Comparison of ENCODE assay signal across 8 cellular contexts in genomic region chr10:78035025-78035424, GRCh38. TPM values are rescaled to one million over a fixed set of nuclear protein-coding genes. Genes with fewer than 3 reads are reported as not detected.
DNase-seq lines count a peak whose midpoint lies in the region; ATAC-seq and TF ChIP-seq lines count a peak whose summit lies in the region.

No MANE protein-coding gene starts in this region.

- peaks cover 50 to 61% (median 61%) of the 10 kb centered on the region in 3 donors for H3K4me1 Mint-ChIP-seq in T-cell

- no peak overlapping the region for H2AFZ ChIP-seq in GM23248

- TF ChIP-seq POLR2A in gastrocnemius medialis (IDR thresholded peaks at IDR 0.05): no peak
- TF ChIP-seq POLR2A in lower leg skin (IDR thresholded peaks at IDR 0.05): no peak

- ATAC-seq in T-cell (replicated peaks in 1 of 4) (no peak), gastrocnemius medialis (no peak)

- CTCF ChIA-PET in T-cell (lab: Charles Lee): no interaction called here

- H3K27me3 ChIP-seq in GM23248 (replicated peaks; ENCODE audit: insufficient read depth) (no peaks in the 10 kb centered on the region), gastrocnemius medialis (no peaks in the 10 kb centered on the region)

- H3K27me3 Mint-ChIP-seq in T-cell: no peaks in the 10 kb centered on the region

- no peak overlapping the region for H3K27ac ChIP-seq in GM23248
- peak overlapping the region; percentile 78 to 86 (median 84) for H3K27ac ChIP-seq in gastrocnemius medialis

- H3K9me3 ChIP-seq in GM23248 (ENCODE audit: low read depth): no peaks in the 10 kb centered on the region
- H3K9me3 ChIP-seq in gastrocnemius medialis: no peaks in the 10 kb centered on the region

- in situ Hi-C loops in GM23248 (cut with MboI) (no loop called here), gastrocnemius medialis (cut with MboI; ENCODE audit: low sequenced_read_pairs in 4 of 4) (loop anchor here in 3 of 4 donors (25.0 kb wide), 3 partner anchors 277 to 1152 kb away; no protein-coding TSS in a partner anchor)

- H4K20me1 ChIP-seq in GM23248 (ENCODE audit: insufficient read depth): peaks cover 25% of the 10 kb centered on the region

- peak overlapping the region; percentile 86 to 91 (median 86) for H3K4me3 Mint-ChIP-seq in T-cell

- H3K36me3 Mint-ChIP-seq in T-cell: peaks cover 44% of the 10 kb centered on the region

- peaks cover 57% of the 10 kb centered on the region for H3F3A ChIP-seq in GM23248 (ENCODE audit: insufficient read depth)

- TF ChIP-seq CTCF in fibroblast of mammary gland (conservative IDR thresholded peaks at IDR 0.05; ENCODE audit: control insufficient read depth, insufficient read depth, low read depth, low read length) (no peak), gastrocnemius medialis (IDR thresholded peaks at IDR 0.05 in 4 of 5, conservative IDR thresholded peaks at IDR 0.05 in 1 of 5) (no peak), lower leg skin (IDR thresholded peaks at IDR 0.05) (no peak)

- H3K36me3 ChIP-seq in GM23248 (ENCODE audit: low read depth) (peaks cover 54% of the 10 kb centered on the region), gastrocnemius medialis (peaks cover 15 to 48% of the 10 kb centered on the region in 2 donors)

- no peaks in the 10 kb centered on the region for H3K9me2 ChIP-seq in GM23248 (ENCODE audit: insufficient read depth)

- H3K79me2 ChIP-seq in GM23248 (ENCODE audit: insufficient read depth): peaks cover 60% of the 10 kb centered on the region

- 82 to 85% methylated on average over 5 of the region's 5 CpGs for WGBS in GM23248 (ENCODE audit: low coverage in 1 of 2, low lambda C conversion rate in 2 of 2, missing lambda C conversion rate in 2 of 2), 2 experiments
- WGBS in lower leg skin, 2 donors: 81 to 82% methylated on average over 5 of the region's 5 CpGs

- POLR2A ChIA-PET in T-cell (lab: Charles Lee): no interaction called here

- H3K4me1 ChIP-seq in GM23248 (ENCODE audit: insufficient read depth): peaks cover 33% of the 10 kb centered on the region
- peaks cover 22 to 26% of the 10 kb centered on the region in 2 donors for H3K4me1 ChIP-seq in gastrocnemius medialis

- H3K4me2 ChIP-seq in GM23248 (ENCODE audit: unreplicated experiment): peak overlapping the region; percentile 98

- H3K27ac Mint-ChIP-seq in T-cell: peak overlapping the region; percentile 73 to 88

- H3K9me3 Mint-ChIP-seq in T-cell: no peaks in the 10 kb centered on the region

- DNase-seq in GM23248: peak; percentile 39
- no peak for DNase-seq in T-cell
- peak; percentile 31 for DNase-seq in fibroblast of mammary gland (ENCODE audit: low read depth)
- DNase-seq in gastrocnemius medialis: no peak
- DNase-seq in KG1 (lab: John Stamatoyannopoulos, UW): no peak
- no peak for DNase-seq in NCI-H1930 (lab: John Stamatoyannopoulos, UW)
- no peak for DNase-seq in COLO668 (lab: John Stamatoyannopoulos, UW; ENCODE audit: unreplicated experiment)
- DNase-seq in lower leg skin (ENCODE audit: low spot score in 2 of 2): no peak

- H3K9ac ChIP-seq in GM23248: peak overlapping the region; percentile 89

- intact Hi-C loops in gastrocnemius medialis (cut with DNase I; ENCODE audit: low total_unique reads): loop anchor here (10.0 kb wide), 1 partner anchor 1030 kb away; the partner anchor contains the start of gene ZMIZ1
- intact Hi-C loops in lower leg skin (cut with DNase I; ENCODE audit: low total_unique reads): no loop called here

- peak overlapping the region; percentile 97 for H3K4me3 ChIP-seq in GM23248
- peak overlapping the region; percentile 72 for H3K4me3 ChIP-seq in fibroblast of mammary gland (ENCODE audit: control insufficient read depth, low read depth, low read length)
- peak overlapping the region; percentile 65 to 93 (median 74) for H3K4me3 ChIP-seq in gastrocnemius medialis
- H3K4me3 ChIP-seq in lower leg skin (ENCODE audit: low read depth, poor library complexity, severe bottlenecking): no peak overlapping the region

RNA-seq across cellular contexts. Expression of gene RPS24, which starts 1.4 kb away (rescaled TPM):
- total RNA-seq in GM23248 (2014; rRNA removed; shearing (Covaris generic)): 1,265 and 1,653 TPM in 2 replicates
- 660 and 669 TPM in 2 replicates for polyA plus RNA-seq in GM23248 (2016; fragmentation: Nextera tagmentation; extraction: Ambion mirVana)
- total RNA-seq in T-cell (1,000 to 10,000 TPM; 1,070 to 1,783 (median 1,384) TPM), gastrocnemius medialis (1,000 to 10,000 TPM; 2,147 to 2,545 (median 2,404) TPM), lower leg skin (1,000 to 10,000 TPM; 2,501 to 3,845 (median 3,318) TPM)

RNA-seq across cellular contexts. Expression of gene POLR3A, which starts 5.7 kb away (rescaled TPM):
- total RNA-seq in GM23248 (2014; rRNA removed; shearing (Covaris generic)): 9.2 and 9.6 TPM in 2 replicates
- polyA plus RNA-seq in GM23248 (2016; fragmentation: Nextera tagmentation; extraction: Ambion mirVana): 11.9 and 12.8 TPM in 2 replicates
- total RNA-seq in T-cell (10 to 100 TPM; 14.5 to 16.9 (median 16.5) TPM), gastrocnemius medialis (10 to 100 TPM; 11.0 to 17.4 (median 15.5) TPM), lower leg skin (10 to 100 TPM in 3 of 4 donors, 1 to 10 TPM in 1; 8.7 to 11.1 (median 10.9) TPM)

Comparison
In these comparisons a context has a peak if more than half of its experiments do, and no peak if none do; other contexts are left out.
1. DNase-seq: peak in GM23248 (single experiment) and fibroblast of mammary gland (single experiment); none in T-cell (0 of 34), gastrocnemius medialis (0 of 2), KG1 (single experiment), NCI-H1930 (0 of 2), COLO668 (single experiment) and lower leg skin (0 of 2).